ENCODE assay signal across 17 cellular contexts in genomic region chr10:99451499-99451788, GRCh38.
"Had no signal": no experiment of that assay in that cellular context is flagged by ENCODE, and none has a peak within 500 bp of the region (broad histone marks: within the 10 kb centered on the region; RNA-seq: fewer than 3 reads in every experiment).

No MANE protein-coding gene starts in this region.

- H3K4me1 Mint-ChIP-seq: central memory CD8-positive, alpha-beta T cell; naive B cell; stimulated activated naive B cell treated with anti-CD40 and anti-IgM and Interleukin-4, amounts not matched to agents 10 μg/mL and 1 μg/mL and 100 μg/mL, for 72 hours had no signal

- H3K9me3 ChIP-seq: gastroesophageal sphincter, pancreas, spleen, thoracic aorta had no signal

- DNase-seq: activated CD4-positive, CD25-positive, alpha-beta regulatory T cell treated with anti-CD3 and anti-CD28 coated beads, Interleukin-2, amount 50 U/mL, for 72 hours; activated CD8-positive, alpha-beta memory T cell treated with anti-CD3 and anti-CD28 coated beads for 24 hours; activated CD8-positive, alpha-beta memory T cell treated with anti-CD3 and anti-CD28 coated beads, Interleukin-2, amount 50 U/mL, for 48 hours; activated effector memory CD4-positive, alpha-beta T cell treated with anti-CD3 and anti-CD28 coated beads, Interleukin-2, amount 50 U/mL, for 16 hours; activated naive CD4-positive, alpha-beta T cell treated with anti-CD3 and anti-CD28 coated beads, Interleukin-2, amount 50 U/mL, for 16 hours; activated T-cell treated with anti-CD3 and anti-CD28 coated beads, Interleukin-2, amount 50 U/mL, for 48 hours; aorta; cortex of kidney; naive B cell; pancreas; spleen; stimulated activated naive B cell treated with anti-CD40 and anti-IgM and Interleukin-4, amounts not matched to agents 10 μg/mL and 1 μg/mL and 100 μg/mL, for 72 hours had no signal

- H3K4me3 Mint-ChIP-seq: central memory CD8-positive, alpha-beta T cell; naive B cell; stimulated activated naive B cell treated with anti-CD40 and anti-IgM and Interleukin-4, amounts not matched to agents 10 μg/mL and 1 μg/mL and 100 μg/mL, for 72 hours; T-helper 1 cell treated with Interleukin-12 subunit alpha and Interleukin-12 subunit beta and Interleukin-4 antibody, amounts not matched to agents 30 μg/mL and 1 μg/mL, for 36 hours had no signal

- H3K9me3 Mint-ChIP-seq: central memory CD8-positive, alpha-beta T cell; naive B cell; stimulated activated naive B cell treated with anti-CD40 and anti-IgM and Interleukin-4, amounts not matched to agents 10 μg/mL and 1 μg/mL and 100 μg/mL, for 72 hours; T-helper 1 cell treated with Interleukin-12 subunit alpha and Interleukin-12 subunit beta and Interleukin-4 antibody, amounts not matched to agents 30 μg/mL and 1 μg/mL, for 36 hours had no signal

- ATAC-seq: esophagus mucosa; gastroesophageal sphincter; pancreas; stimulated activated naive B cell treated with anti-CD40 and anti-IgM and Interleukin-4, amounts not matched to agents 10 μg/mL and 1 μg/mL and 100 μg/mL, for 72 hours had no signal

- H3K27ac Mint-ChIP-seq: naive B cell; stimulated activated naive B cell treated with anti-CD40 and anti-IgM and Interleukin-4, amounts not matched to agents 10 μg/mL and 1 μg/mL and 100 μg/mL, for 72 hours; T-helper 1 cell treated with Interleukin-12 subunit alpha and Interleukin-12 subunit beta and Interleukin-4 antibody, amounts not matched to agents 30 μg/mL and 1 μg/mL, for 36 hours had no signal

- H3K27ac ChIP-seq: gastroesophageal sphincter, pancreas, spleen, thoracic aorta had no signal

- H3K36me3 ChIP-seq: gastroesophageal sphincter, pancreas, spleen, thoracic aorta had no signal

- H3K4me3 ChIP-seq: gastroesophageal sphincter, pancreas, spleen, thoracic aorta had no signal

- H3K4me1 ChIP-seq: gastroesophageal sphincter, pancreas, spleen had no signal

- H3K36me3 Mint-ChIP-seq: naive B cell; stimulated activated naive B cell treated with anti-CD40 and anti-IgM and Interleukin-4, amounts not matched to agents 10 μg/mL and 1 μg/mL and 100 μg/mL, for 72 hours had no signal
